8 cellular contexts compared by ENCODE assay signal in the genomic region with DNA sequence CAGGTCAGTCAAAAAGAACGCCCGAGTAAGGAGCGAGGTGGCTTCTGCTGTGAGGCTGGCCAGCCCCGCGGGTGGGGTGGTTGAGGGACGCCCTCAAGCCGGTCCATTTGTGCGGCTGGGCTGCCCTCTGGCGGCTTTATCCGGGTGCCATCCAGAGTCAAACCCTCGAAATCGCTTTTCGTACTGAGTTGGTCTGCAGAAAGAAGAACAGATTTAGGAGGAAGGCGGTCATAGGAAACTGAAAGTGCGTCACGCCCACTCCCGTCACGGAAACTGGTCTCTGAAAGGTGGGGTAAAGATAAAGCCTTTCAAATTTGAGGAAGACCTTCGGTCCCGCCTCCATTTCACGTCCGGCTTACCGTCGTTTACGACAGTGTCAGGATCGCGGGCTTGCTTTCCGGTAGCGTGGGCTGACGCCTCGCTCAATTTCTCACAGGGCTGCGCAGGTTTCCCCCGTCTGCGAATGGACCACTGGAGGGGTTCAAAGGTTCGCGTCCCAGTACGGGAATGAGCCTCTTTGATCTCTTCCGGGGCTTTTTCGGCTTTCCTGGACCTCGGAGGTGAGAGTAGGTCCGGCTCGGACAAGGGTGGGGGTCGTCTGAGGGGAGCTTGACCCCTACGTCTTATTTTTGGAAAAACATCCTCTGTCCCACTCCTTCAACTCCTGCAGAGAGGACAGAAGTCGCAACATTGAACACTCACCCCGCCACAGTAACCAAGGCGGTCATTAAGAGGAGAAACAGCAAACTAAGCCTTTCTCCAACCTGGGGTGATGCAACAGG. TPM values are rescaled to one million over a fixed set of nuclear protein-coding genes. Genes with fewer than 3 reads are reported as not detected.
DNase-seq lines count a peak whose midpoint lies in the region; TF ChIP-seq lines count a peak whose summit lies in the region.

A gene (plus strand): TSS at position 413 of the 782 bp plus-strand sequence. CDS start 95 bp downstream, at position 508.

- in situ Hi-C loops in HAP-1 (cut with MboI; ENCODE audit: low sequenced_read_pairs) = loop anchor here (5.0 to 25.0 kb wide), 2 partner anchors 90 to 610 kb away; a partner anchor contains a TSS

- H3K4me2 ChIP-seq in MM.1S (ENCODE audit: low read depth, low read length) (peak within 1 kb of the TSS; percentile 86), neuronal stem cell (ENCODE audit: insufficient read depth, low read length, poor library complexity, severe bottlenecking) (peak within 1 kb of the TSS; percentile 81)

- no peak within 1 kb of the TSS for H2BK12ac ChIP-seq in neuronal stem cell (ENCODE audit: low read length)

- peak within 1 kb of the TSS; percentile 11 for H3K14ac ChIP-seq in neuronal stem cell (ENCODE audit: low read length)

- H3K36me3 ChIP-seq in HAP-1 (replicated peaks) = peaks cover 42% of the 10 kb centered on the region
- H3K36me3 ChIP-seq in MM.1S (replicated peaks; ENCODE audit: insufficient read depth, low read length) = 0 out of 2 replicates have a peak, but pooled peaks cover 7% of the 10 kb centered on the region
- peaks cover 19 to 66% of the 10 kb centered on the region in 2 donors for H3K36me3 ChIP-seq in neuronal stem cell (replicated peaks in 1 of 2; ENCODE audit: control insufficient read depth in 2 of 2, insufficient read depth in 2 of 2, low read length in 2 of 2)

- H3K27ac ChIP-seq in MM.1S (ENCODE audit: low read length) = peak within 1 kb of the TSS; percentile 82
- H3K27ac ChIP-seq in neuronal stem cell (replicated peaks; ENCODE audit: low read length) = peak within 1 kb of the TSS; percentile 73
- H3K27ac ChIP-seq in substantia nigra (ENCODE audit: low read depth, low read length, poor library complexity, severe bottlenecking) = peak within 1 kb of the TSS; percentile 77

- H3K9me3 ChIP-seq in HAP-1 (no peaks in the 10 kb centered on the region), MM.1S (replicated peaks; ENCODE audit: insufficient read depth, low read length) (no peaks in the 10 kb centered on the region), neuronal stem cell (replicated peaks in 1 of 2; ENCODE audit: control insufficient read depth in 2 of 2, insufficient read depth in 1 of 2, low read depth in 1 of 2, low read length in 2 of 2) (no peaks in the 10 kb centered on the region)

- no peak within 1 kb of the TSS for H2BK120ac ChIP-seq in neuronal stem cell (ENCODE audit: low read depth, low read length)

- H2AFZ ChIP-seq in MM.1S (ENCODE audit: low read length) (peak within 1 kb of the TSS; percentile 81), neuronal stem cell (ENCODE audit: low read length) (peak within 1 kb of the TSS; percentile 85)

- H2AK5ac ChIP-seq in neuronal stem cell (ENCODE audit: low read depth, low read length) = no peak within 1 kb of the TSS

- H3K79me2 ChIP-seq in MM.1S (ENCODE audit: low read length) = peaks cover 19% of the 10 kb centered on the region

- peaks cover 26% of the 10 kb centered on the region for H3F3A ChIP-seq in MM.1S (ENCODE audit: insufficient read depth, low read length)

- no peak within 1 kb of the TSS for H3K23ac ChIP-seq in neuronal stem cell (ENCODE audit: low read depth, low read length, poor library complexity)

- WGBS in neuronal stem cell (ENCODE audit: extremely low coverage in 2 of 2, insufficient read length in 2 of 2, insufficient replicate concordance in 1 of 2), 2 donors = no CpG with 5 or more reads among the region's 47 CpGs

- H3K79me1 ChIP-seq in neuronal stem cell (ENCODE audit: low read depth, low read length) = peaks cover 2% of the 10 kb centered on the region

- H3K4me1 ChIP-seq in HAP-1 (peaks cover 5% of the 10 kb centered on the region), MM.1S (ENCODE audit: low read length) (peaks cover 26% of the 10 kb centered on the region), neuronal stem cell (ENCODE audit: control insufficient read depth in 2 of 2, insufficient read depth in 1 of 2, low read depth in 1 of 2, low read length in 2 of 2) (no peaks in the 10 kb centered on the region)

- H2BK15ac ChIP-seq in neuronal stem cell (ENCODE audit: low read length) = no peak within 1 kb of the TSS

- H3K9ac ChIP-seq in MM.1S (ENCODE audit: low read length) (peak within 1 kb of the TSS; percentile 96), neuronal stem cell (ENCODE audit: low read depth, low read length, poor library complexity) (peak within 1 kb of the TSS; percentile 80)

- H3K4me3 ChIP-seq in HAP-1 (peak within 1 kb of the TSS; percentile 76), MM.1S (ENCODE audit: low read length) (peak within 1 kb of the TSS; percentile 96), neuronal stem cell (ENCODE audit: low read length in 2 of 2) (peak within 1 kb of the TSS; percentile 71 to 91)

- no peak within 1 kb of the TSS for H2BK5ac ChIP-seq in neuronal stem cell (ENCODE audit: low read length)

- H3K4ac ChIP-seq in neuronal stem cell (ENCODE audit: low read length) = no peak within 1 kb of the TSS

- DNase-seq in GDM1 (lab: John Stamatoyannopoulos, UW) (peak; percentile 95), HAP-1 (ENCODE audit: low spot score in 2 of 2) (peak; percentile 95 to 96), MM.1S (peak; percentile 100), SIG-M5 treated with dmso at 0.1 percent for 504 hours (lab: John Stamatoyannopoulos, UW; ENCODE audit: unreplicated experiment) (peak; percentile 100), foreskin melanocyte (peak; percentile 97), neuronal stem cell (ENCODE audit: low spot score) (peak; percentile 89), substantia nigra (lab: John Stamatoyannopoulos, UW) (peak; percentile 42 to 98 (median 89))
- DNase-seq in activated gamma-delta T cell treated with anti-CD3 and anti-CD28 coated beads, Interleukin-2, amount 50 U/mL, for 16 hours (ENCODE audit: low read depth) = peak; percentile 95

- H3K18ac ChIP-seq in neuronal stem cell (ENCODE audit: low read length) = peak within 1 kb of the TSS; percentile 76

- no peaks in the 10 kb centered on the region for H4K20me1 ChIP-seq in MM.1S (ENCODE audit: insufficient read depth, low read length)

- peak; percentile 98 for TF ChIP-seq CTCF in MM.1S (IDR thresholded peaks at IDR 0.05; ENCODE audit: low read length)

- no peaks in the 10 kb centered on the region for H3K9me2 ChIP-seq in MM.1S (replicated peaks; ENCODE audit: insufficient read depth, low read length)

- no peak within 1 kb of the TSS for H4K91ac ChIP-seq in neuronal stem cell (ENCODE audit: low read depth, low read length, poor library complexity)

- H3K27me3 ChIP-seq in HAP-1 (ENCODE audit: low read depth) (no peaks in the 10 kb centered on the region), MM.1S (replicated peaks; ENCODE audit: insufficient read depth, low read length) (no peaks in the 10 kb centered on the region), neuronal stem cell (ENCODE audit: control insufficient read depth in 3 of 3, insufficient read depth in 3 of 3, low read depth in 1 of 3, low read length in 3 of 3) (no peaks in the 10 kb centered on the region)

- H4K8ac ChIP-seq in neuronal stem cell (ENCODE audit: low read depth, low read length) = peak within 1 kb of the TSS; percentile 75

RNA-seq across cellular contexts. Expression of the gene that starts here (rescaled TPM):
- polyA plus RNA-seq in neuronal stem cell (2013, experiment 1 of 2) = 56.1 TPM
- polyA plus RNA-seq in neuronal stem cell (2013, experiment 2 of 2) = 53.9 TPM

Comparison
In these comparisons a context has a peak if more than half of its experiments do, and no peak if none do; other contexts are left out.
1. Peak in every context shown above with its lines: DNase-seq, H3K4me3 ChIP-seq and H3K27ac ChIP-seq.